In genomic region chr1:215845224-215845902, GRCh38 we compare ENCODE assay signal across 9 cellular contexts.
DNase-seq lines count a peak whose midpoint lies in the region; ATAC-seq and TF ChIP-seq lines count a peak whose summit lies in the region.
"Had no signal": no experiment of that assay in that cellular context is flagged by ENCODE, and none has a peak within 500 bp of the region (broad histone marks: within the 10 kb centered on the region; RNA-seq: fewer than 3 reads in every experiment).

No MANE protein-coding gene starts in this region.

- H3K27ac ChIP-seq in fibroblast of lung (ENCODE audit: insufficient read depth, low read length) (peak overlapping the region; percentile 46), lower lobe of right lung (no peak overlapping the region)

- no peak overlapping the region for H3K27ac Mint-ChIP-seq in T-helper 2 cell treated with Interferon-gamma antibody and Interleukin-4, amounts not matched to agents 5 μg/mL and 100 μg/mL, for 36 hours

- H3K4me1 Mint-ChIP-seq in T-helper 2 cell treated with Interferon-gamma antibody and Interleukin-4, amounts not matched to agents 5 μg/mL and 100 μg/mL, for 36 hours (ENCODE audit: low read depth), result no peaks in the 10 kb centered on the region

- no peaks in the 10 kb centered on the region for H4K20me1 ChIP-seq in fibroblast of lung (ENCODE audit: control insufficient read depth, extremely low read depth, insufficient read depth, low read length)

- H3K27me3 ChIP-seq in fibroblast of lung (ENCODE audit: control insufficient read depth, insufficient read depth, low read length) (no peaks in the 10 kb centered on the region), lower lobe of right lung (ENCODE audit: low read depth) (no peaks in the 10 kb centered on the region)

- no peak for ATAC-seq in lower lobe of right lung
- ATAC-seq in HG03280 (IDR thresholded peaks at IDR 0.05; ENCODE audit: unreplicated experiment), result no peak

- H3K4me3 Mint-ChIP-seq in T-helper 2 cell treated with Interferon-gamma antibody and Interleukin-4, amounts not matched to agents 5 μg/mL and 100 μg/mL, for 36 hours, result no peak overlapping the region

- H3K9me3 Mint-ChIP-seq in T-helper 2 cell treated with Interferon-gamma antibody and Interleukin-4, amounts not matched to agents 5 μg/mL and 100 μg/mL, for 36 hours, result peaks cover 18% of the 10 kb centered on the region

- peak overlapping the region; percentile 48 for H3K4me2 ChIP-seq in fibroblast of lung (ENCODE audit: extremely low read depth, insufficient read depth, low read length)

- H3K9me3 ChIP-seq in fibroblast of lung (ENCODE audit: control insufficient read depth, insufficient read depth, low read depth, low read length) (no peaks in the 10 kb centered on the region), lower lobe of right lung (no peaks in the 10 kb centered on the region)

- H3K36me3 ChIP-seq in fibroblast of lung (ENCODE audit: control insufficient read depth, insufficient read depth, low read length), result no peaks in the 10 kb centered on the region
- no peaks in the 10 kb centered on the region for H3K36me3 ChIP-seq in lower lobe of right lung

- DNase-seq in GM03348 (ENCODE audit: low spot score) (peak; percentile 65), OCI-M1 (lab: John Stamatoyannopoulos, UW) (peak; percentile 18), fibroblast of lung (ENCODE audit: low read depth in 2 of 2) (peak; percentile 91 to 92), retina (peak; percentile 33), lower lobe of right lung (no peak), cerebellum (ENCODE audit: low spot score) (no peak)
- no peak for DNase-seq in T-helper 2 cell treated with Interferon-gamma antibody and Interleukin-4, amounts not matched to agents 5 μg/mL and 100 μg/mL, for 36 hours (ENCODE audit: low spot score)
- DNase-seq: SIG-M5 had no signal

- TF ChIP-seq CTCF in fibroblast of lung (conservative IDR thresholded peaks at IDR 0.05 in 1 of 2, IDR thresholded peaks at IDR 0.05 in 1 of 2; ENCODE audit: low read depth in 1 of 2, low read length in 2 of 2) (no peak), lower lobe of right lung (IDR thresholded peaks at IDR 0.05) (no peak)

- H3K4me3 ChIP-seq in fibroblast of lung (replicated peaks in 1 of 4; ENCODE audit: control extremely low read depth in 1 of 4, insufficient read depth in 1 of 4, low read depth in 3 of 4, low read length in 4 of 4) (no peak overlapping the region), lower lobe of right lung (no peak overlapping the region)

- H3K4me1 ChIP-seq in fibroblast of lung (ENCODE audit: control insufficient read depth, extremely low read depth, insufficient read depth, low read length) (peaks cover 2% of the 10 kb centered on the region), lower lobe of right lung (no peaks in the 10 kb centered on the region)

- no peak overlapping the region for H3K9ac ChIP-seq in fibroblast of lung (ENCODE audit: insufficient read depth, low read length)

- H3K79me2 ChIP-seq in fibroblast of lung (ENCODE audit: control insufficient read depth, insufficient read depth, low read length), result no peaks in the 10 kb centered on the region

- H3K27me3 Mint-ChIP-seq in T-helper 2 cell treated with Interferon-gamma antibody and Interleukin-4, amounts not matched to agents 5 μg/mL and 100 μg/mL, for 36 hours (ENCODE audit: low read depth), result no peaks in the 10 kb centered on the region

- no peak overlapping the region for H2AFZ ChIP-seq in fibroblast of lung (ENCODE audit: low read length)

- intact Hi-C loops in lower lobe of right lung (cut with DNase I), result no loop called here

- no peaks in the 10 kb centered on the region for H3K36me3 Mint-ChIP-seq in T-helper 2 cell treated with Interferon-gamma antibody and Interleukin-4, amounts not matched to agents 5 μg/mL and 100 μg/mL, for 36 hours (ENCODE audit: low read depth)

Comparison
In these comparisons a context has a peak if more than half of its experiments do, and no peak if none do; other contexts are left out.
1. DNase-seq: peak in GM03348 (single experiment), OCI-M1 (single experiment), fibroblast of lung (2 of 2) and retina (single experiment); none in T-helper 2 cell treated with Interferon-gamma antibody and Interleukin-4, amounts not matched to agents 5 μg/mL and 100 μg/mL, for 36 hours (single experiment), lower lobe of right lung (single experiment) and cerebellum (single experiment).